21 cellular contexts compared by ENCODE assay signal in the genomic region with DNA sequence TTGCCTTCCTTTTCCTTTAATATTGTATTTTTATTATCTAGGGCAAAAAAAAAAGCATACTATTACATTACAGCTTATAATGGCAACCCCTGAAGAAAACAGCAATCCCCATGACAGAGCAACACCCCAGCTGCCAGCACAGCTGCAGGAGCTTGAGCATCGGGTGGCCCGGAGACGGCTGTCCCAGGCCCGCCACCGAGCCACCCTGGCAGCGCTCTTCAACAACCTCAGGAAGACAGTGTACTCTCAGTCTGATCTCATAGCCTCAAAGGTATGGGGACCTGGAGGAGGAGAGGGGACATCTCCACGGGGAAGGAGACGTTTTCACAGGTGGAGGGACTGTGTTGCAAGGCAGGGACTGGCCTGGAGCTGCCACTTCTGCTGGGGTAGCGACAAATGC. TPM values are rescaled to one million over a fixed set of nuclear protein-coding genes. Genes with fewer than 3 reads are reported as not detected.
"Had no signal": no experiment of that assay in that cellular context is flagged by ENCODE, and none has a peak within 500 bp of the region (broad histone marks: within the 10 kb centered on the region; RNA-seq: fewer than 3 reads in every experiment).

No MANE protein-coding gene starts in this region.

- H3K4me3 Mint-ChIP-seq: activated CD4-positive, alpha-beta T cell treated with anti-CD3 and anti-CD28 coated beads, Interleukin-2, amount 10 ng/mL, durations not matched to agents 24 days and 14 days; mesothelial cell of epicardium; natural killer cell treated with Interleukin-12 subunit alpha and Interleukin-12 subunit beta and Interleukin-15 and Interleukin-18, amount 100 ng/mL, for 72 hours; stimulated activated naive CD8-positive, alpha-beta T cell treated with anti-CD3 and anti-CD28 coated beads, Interleukin-15, Interleukin-2, amounts not matched to agents 100 ng/mL and 50 ng/mL, for 24 hours had no signal

- H3K79me2 ChIP-seq: hepatocyte had no signal

- H3K9me3 Mint-ChIP-seq: mesothelial cell of epicardium; natural killer cell treated with Interleukin-12 subunit alpha and Interleukin-12 subunit beta and Interleukin-15 and Interleukin-18, amount 100 ng/mL, for 72 hours had no signal

- H3K4me1 Mint-ChIP-seq: mesothelial cell of epicardium had no signal

- H3K4me3 ChIP-seq: esophagus muscularis mucosa, hepatocyte, lower lobe of right lung, tibial nerve had no signal

- H3K27ac ChIP-seq: esophagus muscularis mucosa, hepatocyte, lower lobe of right lung, tibial nerve had no signal

- H3K36me3 Mint-ChIP-seq: activated naive CD4-positive, alpha-beta T cell treated with anti-CD3 and anti-CD28 coated beads, Interleukin-2, amount 50 U/mL, for 72 hours; mesothelial cell of epicardium; natural killer cell treated with Interleukin-12 subunit alpha and Interleukin-12 subunit beta and Interleukin-15 and Interleukin-18, amount 100 ng/mL, for 72 hours had no signal

- H3K9me3 ChIP-seq: esophagus muscularis mucosa, lower lobe of right lung, tibial nerve had no signal

- H3K27ac Mint-ChIP-seq: activated CD4-positive, alpha-beta T cell treated with anti-CD3 and anti-CD28 coated beads, Interleukin-2, amount 10 ng/mL, durations not matched to agents 24 days and 14 days; activated naive CD4-positive, alpha-beta T cell treated with anti-CD3 and anti-CD28 coated beads, Interleukin-2, amount 50 U/mL, for 72 hours; mesothelial cell of epicardium; natural killer cell treated with Interleukin-12 subunit alpha and Interleukin-12 subunit beta and Interleukin-15 and Interleukin-18, amount 100 ng/mL, for 72 hours; stimulated activated naive CD8-positive, alpha-beta T cell treated with anti-CD3 and anti-CD28 coated beads, Interleukin-15, Interleukin-2, amounts not matched to agents 100 ng/mL and 50 ng/mL, for 24 hours had no signal

- DNase-seq: activated CD4-positive, alpha-beta T cell treated with anti-CD3 and anti-CD28 coated beads, Interleukin-2, amount 10 ng/mL, durations not matched to agents 24 days and 14 days; activated CD4-positive, CD25-positive, alpha-beta regulatory T cell; activated gamma-delta T cell; effector memory CD4-positive, alpha-beta T cell; lower lobe of right lung; stimulated activated CD4-positive, alpha-beta T cell treated with anti-CD3 and anti-CD28 coated beads, Interleukin-2, amount 100 ng/mL, for 24 hours; T-helper 1 cell; T-helper 9 cell had no signal

- H3K27me3 Mint-ChIP-seq: stimulated activated naive CD8-positive, alpha-beta T cell treated with anti-CD3 and anti-CD28 coated beads, Interleukin-15, Interleukin-2, amounts not matched to agents 100 ng/mL and 50 ng/mL, for 24 hours had no signal

- ATAC-seq: activated naive CD4-positive, alpha-beta T cell treated with anti-CD3 and anti-CD28 coated beads, Interleukin-2, amount 50 U/mL, for 72 hours; lower lobe of right lung had no signal

- H3K27me3 ChIP-seq: tibial nerve had no signal

- H3K4me2 ChIP-seq: hepatocyte had no signal

- H3K4me1 ChIP-seq: esophagus muscularis mucosa, lower lobe of right lung, tibial nerve had no signal

- H3K36me3 ChIP-seq: esophagus muscularis mucosa, lower lobe of right lung, tibial nerve had no signal

- H2AFZ ChIP-seq: hepatocyte had no signal

RNA-seq across cellular contexts. Expression of a gene that starts 6.8 kb away (rescaled TPM):
- total RNA-seq: activated CD4-positive, alpha-beta T cell treated with anti-CD3 and anti-CD28 coated beads, Interleukin-2, amount 10 ng/mL, durations not matched to agents 24 days and 14 days; activated CD8-positive, alpha-beta memory T cell treated with anti-CD3 and anti-CD28 coated beads for 36 hours; activated naive CD4-positive, alpha-beta T cell treated with anti-CD3 and anti-CD28 coated beads, Interleukin-2, amount 50 U/mL, for 72 hours; bronchial epithelial cell; cerebellum; endothelial cell of umbilical vein; esophagus muscularis mucosa; glomerular endothelial cell; hepatocyte; lower lobe of right lung; mesothelial cell of epicardium; natural killer cell treated with Interleukin-12 subunit alpha and Interleukin-12 subunit beta and Interleukin-15 and Interleukin-18, amount 100 ng/mL, for 72 hours; skeletal muscle tissue; tibial nerve had no signal
- polyA plus RNA-seq: endothelial cell of umbilical vein, hepatocyte had no signal
